1 cellular context compared by ENCODE assay signal in the genomic region with DNA sequence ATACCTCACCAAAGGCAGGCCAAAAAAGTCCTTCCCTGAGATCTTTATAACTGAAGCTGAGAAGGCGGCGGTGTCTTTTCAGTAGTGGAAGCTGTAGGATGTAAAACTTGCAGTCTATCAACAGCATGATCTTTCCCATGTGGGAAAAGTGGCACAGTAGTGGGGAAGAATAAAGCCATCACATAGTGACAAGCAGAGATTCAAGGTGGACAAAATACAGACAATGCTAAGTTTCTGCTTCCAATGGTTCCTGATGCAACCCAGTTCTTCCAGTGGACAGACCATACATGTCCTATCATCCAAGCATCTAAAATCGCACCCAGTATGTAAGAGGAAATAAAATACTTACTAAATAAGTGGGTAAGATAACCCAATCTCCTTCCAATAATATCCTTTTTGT.
TF ChIP-seq lines count a peak whose summit lies in the region.

No MANE protein-coding gene starts in this region.

TF ChIP-seq in GM12878, 131 proteins besides CTCF, POLR2A, EP300 and RAD21:
- TF ChIP-seq ZBED1 (IDR thresholded peaks at IDR 0.05; ENCODE audit: borderline replicate concordance) (no peak), ZNF274 (IDR thresholded peaks at IDR 0.05; ENCODE audit: insufficient read depth, insufficient read length) (no peak), ATF7 (IDR thresholded peaks at IDR 0.05; ENCODE audit: low read depth) (no peak), RELA (IDR thresholded peaks at IDR 0.05; ENCODE audit: borderline replicate concordance, partially characterized antibody) (no peak), GABPA (IDR thresholded peaks at IDR 0.05; ENCODE audit: low read depth) (no peak), KLF5 (IDR thresholded peaks at IDR 0.05; ENCODE audit: partially characterized antibody) (no peak), ASH2L (IDR thresholded peaks at IDR 0.05; ENCODE audit: borderline replicate concordance, low read depth) (no peak), NBN (IDR thresholded peaks at IDR 0.05) (no peak), YY1 (IDR thresholded peaks at IDR 0.05; ENCODE audit: low read depth, low read length) (no peak), SPI1 (IDR thresholded peaks at IDR 0.05; ENCODE audit: borderline replicate concordance, insufficient read depth, low read depth, low read length) (no peak)
- TF ChIP-seq, protein P1, sequence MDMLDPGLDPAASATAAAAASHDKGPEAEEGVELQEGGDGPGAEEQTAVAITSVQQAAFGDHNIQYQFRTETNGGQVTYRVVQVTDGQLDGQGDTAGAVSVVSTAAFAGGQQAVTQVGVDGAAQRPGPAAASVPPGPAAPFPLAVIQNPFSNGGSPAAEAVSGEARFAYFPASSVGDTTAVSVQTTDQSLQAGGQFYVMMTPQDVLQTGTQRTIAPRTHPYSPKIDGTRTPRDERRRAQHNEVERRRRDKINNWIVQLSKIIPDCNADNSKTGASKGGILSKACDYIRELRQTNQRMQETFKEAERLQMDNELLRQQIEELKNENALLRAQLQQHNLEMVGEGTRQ (IDR thresholded peaks at IDR 0.05; ENCODE audit: borderline replicate concordance, low read depth, low read length), result no peak
- TF ChIP-seq, protein P2, sequence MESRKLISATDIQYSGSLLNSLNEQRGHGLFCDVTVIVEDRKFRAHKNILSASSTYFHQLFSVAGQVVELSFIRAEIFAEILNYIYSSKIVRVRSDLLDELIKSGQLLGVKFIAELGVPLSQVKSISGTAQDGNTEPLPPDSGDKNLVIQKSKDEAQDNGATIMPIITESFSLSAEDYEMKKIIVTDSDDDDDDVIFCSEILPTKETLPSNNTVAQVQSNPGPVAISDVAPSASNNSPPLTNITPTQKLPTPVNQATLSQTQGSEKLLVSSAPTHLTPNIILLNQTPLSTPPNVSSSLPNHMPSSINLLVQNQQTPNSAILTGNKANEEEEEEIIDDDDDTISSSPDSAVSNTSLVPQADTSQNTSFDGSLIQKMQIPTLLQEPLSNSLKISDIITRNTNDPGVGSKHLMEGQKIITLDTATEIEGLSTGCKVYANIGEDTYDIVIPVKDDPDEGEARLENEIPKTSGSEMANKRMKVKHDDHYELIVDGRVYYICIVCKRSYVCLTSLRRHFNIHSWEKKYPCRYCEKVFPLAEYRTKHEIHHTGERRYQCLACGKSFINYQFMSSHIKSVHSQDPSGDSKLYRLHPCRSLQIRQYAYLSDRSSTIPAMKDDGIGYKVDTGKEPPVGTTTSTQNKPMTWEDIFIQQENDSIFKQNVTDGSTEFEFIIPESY (IDR thresholded peaks at IDR 0.05), result no peak
